ENCODE assay signal across 25 cellular contexts in the genomic region with DNA sequence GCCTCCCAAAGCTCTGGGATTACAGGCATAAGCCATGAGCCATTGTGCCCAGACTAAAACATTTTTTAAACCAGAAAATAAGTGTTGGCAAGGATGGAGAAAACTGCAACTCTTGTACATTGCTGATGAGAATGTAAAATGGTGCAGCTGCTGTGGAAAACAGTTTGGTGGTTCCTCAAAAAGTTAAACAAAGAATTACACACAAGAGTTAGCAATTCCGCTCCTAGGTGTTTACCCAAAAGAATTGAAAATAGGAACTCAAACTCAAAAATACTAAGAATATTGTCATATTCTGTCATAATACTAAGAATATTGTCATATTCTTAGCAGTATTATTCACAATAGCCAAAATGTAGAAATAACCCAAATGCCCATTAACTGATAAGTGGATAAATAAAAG.
"Had no signal": no experiment of that assay in that cellular context is flagged by ENCODE, and none has a peak within 500 bp of the region (broad histone marks: within the 10 kb centered on the region; RNA-seq: fewer than 3 reads in every experiment).

No MANE protein-coding gene starts in this region.

- H3K27ac ChIP-seq: adrenal gland, body of pancreas, colonic mucosa, epithelial cell of prostate, esophagus squamous epithelium had no signal

- H3K9me3 ChIP-seq: adrenal gland, body of pancreas, colonic mucosa, esophagus squamous epithelium had no signal

- H3K27me3 ChIP-seq: adrenal gland, body of pancreas, colonic mucosa, esophagus squamous epithelium had no signal

- H3K36me3 ChIP-seq: adrenal gland, colonic mucosa, esophagus squamous epithelium had no signal

- H3K4me1 ChIP-seq: adrenal gland, body of pancreas, colonic mucosa, esophagus squamous epithelium had no signal

- DNase-seq: activated CD4-positive, alpha-beta memory T cell treated with anti-CD3 and anti-CD28 coated beads for 36 hours; activated CD4-positive, alpha-beta T cell treated with anti-CD3 and anti-CD28 coated beads for 36 hours; activated CD4-positive, alpha-beta T cell treated with anti-CD3 and anti-CD28 coated beads, Interleukin-2, amount 10 ng/mL, durations not matched to agents 24 days and 14 days; activated CD4-positive, CD25-positive, alpha-beta regulatory T cell; activated CD4-positive, CD25-positive, alpha-beta regulatory T cell treated with anti-CD3 and anti-CD28 coated beads, Interleukin-2, amount 50 U/mL, for 72 hours; activated CD8-positive, alpha-beta memory T cell treated with anti-CD3 and anti-CD28 coated beads, Interleukin-2, amount 10 ng/mL, durations not matched to agents 7 days and 5 days; activated CD8-positive, alpha-beta memory T cell treated with anti-CD3 and anti-CD28 coated beads, Interleukin-2, amount 50 U/mL, for 4 hours; activated CD8-positive, alpha-beta T cell treated with anti-CD3 and anti-CD28 coated beads, Interleukin-2, amount 10 ng/mL, durations not matched to agents 7 days and 5 days; activated effector memory CD4-positive, alpha-beta T cell treated with anti-CD3 and anti-CD28 coated beads, Interleukin-2, amount 50 U/mL, for 16 hours; activated naive CD4-positive, alpha-beta T cell treated with anti-CD3 and anti-CD28 coated beads for 36 hours; activated naive CD8-positive, alpha-beta T cell treated with anti-CD3 and anti-CD28 coated beads for 36 hours; activated naive CD8-positive, alpha-beta T cell treated with anti-CD3 and anti-CD28 coated beads, Interleukin-2, amount 50 U/mL, for 24 hours; activated T-cell treated with anti-CD3 and anti-CD28 coated beads, Interleukin-2, amount 50 U/mL, for 1 hour; activated T-cell treated with anti-CD3 and anti-CD28 coated beads, Interleukin-2, amount 50 U/mL, for 48 hours; amygdala; aorta; body of pancreas; central memory CD4-positive, alpha-beta T cell; cerebellar nuclear complex; colonic mucosa; effector CD8-positive, alpha-beta T cell; esophagus squamous epithelium; T-helper 2 cell had no signal

- ATAC-seq: activated CD8-positive, alpha-beta memory T cell treated with anti-CD3 and anti-CD28 coated beads, Interleukin-2, amount 10 ng/mL, durations not matched to agents 7 days and 5 days; activated CD8-positive, alpha-beta T cell treated with anti-CD3 and anti-CD28 coated beads, Interleukin-2, amount 10 ng/mL, durations not matched to agents 7 days and 5 days; activated naive CD8-positive, alpha-beta T cell treated with anti-CD3 and anti-CD28 coated beads, Interleukin-2, amount 50 U/mL, for 24 hours; body of pancreas had no signal

- H3K4me3 ChIP-seq: adrenal gland, body of pancreas, colonic mucosa, esophagus squamous epithelium had no signal
